24 cellular contexts compared by ENCODE assay signal in genomic region chr6:13677878-13678254, GRCh38. TPM values are rescaled to one million over a fixed set of nuclear protein-coding genes. Genes with fewer than 3 reads are reported as not detected.
DNase-seq lines count a peak whose midpoint lies in the region; ATAC-seq, FAIRE-seq and TF ChIP-seq lines count a peak whose summit lies in the region.
"Had no signal": no experiment of that assay in that cellular context is flagged by ENCODE, and none has a peak within 500 bp of the region (broad histone marks: within the 10 kb centered on the region; RNA-seq: fewer than 3 reads in every experiment).

No MANE protein-coding gene starts in this region.

- peak overlapping the region; percentile 32 for H3K4me2 ChIP-seq in smooth muscle cell
- H3K4me2 ChIP-seq: BLaER1 treated with 17β-estradiol and CSF1 and Interleukin-3, amounts not matched to agents 10 nM and 100 nM; PC-9 had no signal

- no peak overlapping the region for H2AFZ ChIP-seq in smooth muscle cell (ENCODE audit: low read depth)
- H2AFZ ChIP-seq: PC-9 had no signal

- peak; percentile 56; the same call in 1 of the 2 replicates for ATAC-seq in Panc1

- no TSS peak for BruUV-seq in Panc1 (replicated peaks; lab: Mats Ljungman, UMichigan)

- H3K27me3 ChIP-seq in Panc1 (ENCODE audit: control insufficient read depth, insufficient read depth, low read length) (no peaks in the 10 kb centered on the region), liver (ENCODE audit: control insufficient read depth in 4 of 4, insufficient read depth in 4 of 4, low read length in 3 of 4) (no peaks in the 10 kb centered on the region), smooth muscle cell (ENCODE audit: low read depth) (no peaks in the 10 kb centered on the region)
- H3K27me3 ChIP-seq: BLaER1 treated with 17β-estradiol and CSF1 and Interleukin-3, amounts not matched to agents 10 nM and 100 nM; breast epithelium; heart left ventricle; upper lobe of left lung had no signal

- peaks cover 9% of the 10 kb centered on the region for H3F3A ChIP-seq in smooth muscle cell (ENCODE audit: low read depth)

- TF ChIP-seq RAD21 in liver (IDR thresholded peaks at IDR 0.05): no peak

- H4K20me1 ChIP-seq in smooth muscle cell (ENCODE audit: low read depth): peaks cover 89% of the 10 kb centered on the region

- TF ChIP-seq CTCF in Panc1 (IDR thresholded peaks at IDR 0.05) (no peak), liver (IDR thresholded peaks at IDR 0.05; ENCODE audit: low read depth, low read length, missing input control) (no peak), smooth muscle cell (IDR thresholded peaks at IDR 0.05; ENCODE audit: borderline replicate concordance, insufficient read depth, poor library complexity, severe bottlenecking) (no peak)

- 36% methylated on average over 3 of the region's 3 CpGs for WGBS in liver
- 75% methylated on average over 3 of the region's 3 CpGs for WGBS in smooth muscle cell (ENCODE audit: low lambda C conversion rate)

- H3K9me3 ChIP-seq in Panc1 (ENCODE audit: control insufficient read depth, insufficient read depth, low read depth, low read length) (no peaks in the 10 kb centered on the region), liver (ENCODE audit: control insufficient read depth in 4 of 4, low read length in 3 of 4) (peaks cover 0 to 5% (median 0%) of the 10 kb centered on the region in 4 donors), smooth muscle cell (replicated peaks; ENCODE audit: low read depth) (no peaks in the 10 kb centered on the region)

- TF ChIP-seq POLR2A in GM12891 (IDR thresholded peaks at IDR 0.05; ENCODE audit: low read depth, low read length): no peak

- H3K27ac ChIP-seq in Panc1 (ENCODE audit: low read length) (no peak overlapping the region), liver (ENCODE audit: low read depth in 1 of 2, low read length in 2 of 2) (no peak overlapping the region), smooth muscle cell (ENCODE audit: low read depth) (peak overlapping the region; percentile 19)
- H3K27ac ChIP-seq: BLaER1 treated with 17β-estradiol and CSF1 and Interleukin-3, amounts not matched to agents 10 nM and 100 nM; PC-9 had no signal

- POLR2A ChIA-PET in Panc1 (lab: Charles Lee): no interaction called here

- H3K4me1 ChIP-seq in Panc1 (ENCODE audit: control insufficient read depth, insufficient read depth, low read length) (peaks cover 18% of the 10 kb centered on the region), liver (ENCODE audit: control insufficient read depth in 4 of 4, insufficient read depth in 4 of 4, low read length in 3 of 4) (peaks cover 0 to 9% (median 3%) of the 10 kb centered on the region in 4 donors), smooth muscle cell (ENCODE audit: low read depth) (no peaks in the 10 kb centered on the region)
- H3K4me1 ChIP-seq: breast epithelium had no signal

- H3K9ac ChIP-seq in liver (ENCODE audit: low read depth in 1 of 2, low read length in 2 of 2) (no peak overlapping the region), smooth muscle cell (ENCODE audit: low read depth) (no peak overlapping the region)
- H3K9ac ChIP-seq: BLaER1 treated with 17β-estradiol and CSF1 and Interleukin-3, amounts not matched to agents 10 nM and 100 nM had no signal

- peaks cover 100% of the 10 kb centered on the region for H3K79me2 ChIP-seq in smooth muscle cell (ENCODE audit: low read depth)

- no peak overlapping the region for H3K4me3 ChIP-seq in Panc1 (ENCODE audit: low read depth in 2 of 2, low read length in 2 of 2)
- H3K4me3 ChIP-seq in liver (ENCODE audit: low read depth in 1 of 3, low read length in 3 of 3): no peak overlapping the region
- H3K4me3 ChIP-seq in smooth muscle cell: no peak overlapping the region
- H3K4me3 ChIP-seq: BLaER1 treated with 17β-estradiol and CSF1 and Interleukin-3, amounts not matched to agents 10 nM and 100 nM; breast epithelium; heart left ventricle; PC-9; skin epidermis; upper lobe of left lung had no signal

- DNase-seq in Panc1 (ENCODE audit: low read depth, low spot score): no peak
- DNase-seq in dermis blood vessel endothelial cell: peak; percentile 32
- DNase-seq in smooth muscle cell (lab: John Stamatoyannopoulos, UW; ENCODE audit: unreplicated experiment): no peak
- no peak for DNase-seq in hypothalamus (lab: John Stamatoyannopoulos, UW)
- no peak for DNase-seq in GM12891 (ENCODE audit: insufficient read length, low spot score)
- DNase-seq in COLO668 (lab: John Stamatoyannopoulos, UW; ENCODE audit: unreplicated experiment): no peak
- DNase-seq: activated CD4-positive, alpha-beta T cell treated with anti-CD3 and anti-CD28 coated beads for 4 hours; Calu3; DMS79; GOT3; heart left ventricle; KG1; NCI-H524; nephron progenitor cell; PC-9; retina; stimulated activated naive CD4-positive, alpha-beta T cell; upper lobe of left lung had no signal

- in situ Hi-C loops in Panc1 (cut with HindIII; ENCODE audit: low pct_unique_long_range_greater_than_20kb, low sequenced_read_pairs): no loop called here

- no peak for FAIRE-seq in GM12891 (lab: Jason Lieb, UNC)
- FAIRE-seq: G401.6, HTR-8/SVneo had no signal

- CTCF ChIA-PET in Panc1 (lab: Charles Lee): no interaction called here

- H3K36me3 ChIP-seq in Panc1 (ENCODE audit: control insufficient read depth, insufficient read depth, low read length): no peaks in the 10 kb centered on the region
- H3K36me3 ChIP-seq in liver (ENCODE audit: control insufficient read depth in 4 of 4, insufficient read depth in 3 of 4, low read depth in 1 of 4, low read length in 3 of 4): no peaks in the 10 kb centered on the region
- H3K36me3 ChIP-seq in smooth muscle cell (ENCODE audit: low read depth): peaks cover 15% of the 10 kb centered on the region
- H3K36me3 ChIP-seq: breast epithelium, heart left ventricle, upper lobe of left lung had no signal

- intact Hi-C loops in Panc1 (cut with micrococcal nuclease; ENCODE audit: unreplicated experiment): no loop called here

TF ChIP-seq in liver, 16 proteins besides CTCF, POLR2A, EP300 and RAD21 (continues in another document):
- TF ChIP-seq JUND (IDR thresholded peaks at IDR 0.05): peak; percentile 59 to 82
- no peak for TF ChIP-seq GABPA (IDR thresholded peaks at IDR 0.05 in 1 of 2, conservative IDR thresholded peaks at IDR 0.05 in 1 of 2)
- TF ChIP-seq FOXA1 (IDR thresholded peaks at IDR 0.05): no peak
- no peak for TF ChIP-seq ATF3 (IDR thresholded peaks at IDR 0.05)
- TF ChIP-seq SP1 (IDR thresholded peaks at IDR 0.05): peak; percentile 42
- TF ChIP-seq YY1 (IDR thresholded peaks at IDR 0.05): no peak
- TF ChIP-seq HNF4A (conservative IDR thresholded peaks at IDR 0.05): peak; percentile 84 to 88

TF ChIP-seq in GM12891, 5 proteins besides CTCF, POLR2A, EP300 and RAD21:
- TF ChIP-seq PAX5 (IDR thresholded peaks at IDR 0.05; ENCODE audit: insufficient read depth, low read length, severe bottlenecking) (no peak), SPI1 (IDR thresholded peaks at IDR 0.05; ENCODE audit: low read depth, low read length) (no peak), TAF1 (IDR thresholded peaks at IDR 0.05; ENCODE audit: low read depth, low read length) (no peak), POU2F2 (IDR thresholded peaks at IDR 0.05; ENCODE audit: low read depth, low read length) (no peak), POLR2AphosphoS5 (IDR thresholded peaks at IDR 0.05; ENCODE audit: low read depth, low read length) (no peak)

RNA-seq across cellular contexts. Expression of gene RANBP9, which starts 33.8 kb away (rescaled TPM):
- total RNA-seq in Panc1 (2021; ENCODE audit: unreplicated experiment): 44.5 TPM
- 23.4 TPM for polyA plus RNA-seq in Panc1 (2012; ENCODE audit: insufficient read length)
- total RNA-seq in dermis blood vessel endothelial cell: 23.3 and 62.5 TPM in 2 replicates
- total RNA-seq in liver: 10 to 100 TPM; 18.6 to 25.2 TPM
- polyA plus RNA-seq in liver: 1 to 10 TPM; 5.8 to 9.7 TPM
- total RNA-seq in smooth muscle cell: 40.9 and 50.3 TPM in 2 replicates
- 26.9 and 29.5 TPM in 2 replicates for polyA plus RNA-seq in smooth muscle cell
- polyA plus RNA-seq in GM12891 (2012; ENCODE audit: low read depth, missing spikeins): 19.3 TPM
